ENCODE assay signal across 33 cellular contexts in the genomic region with DNA sequence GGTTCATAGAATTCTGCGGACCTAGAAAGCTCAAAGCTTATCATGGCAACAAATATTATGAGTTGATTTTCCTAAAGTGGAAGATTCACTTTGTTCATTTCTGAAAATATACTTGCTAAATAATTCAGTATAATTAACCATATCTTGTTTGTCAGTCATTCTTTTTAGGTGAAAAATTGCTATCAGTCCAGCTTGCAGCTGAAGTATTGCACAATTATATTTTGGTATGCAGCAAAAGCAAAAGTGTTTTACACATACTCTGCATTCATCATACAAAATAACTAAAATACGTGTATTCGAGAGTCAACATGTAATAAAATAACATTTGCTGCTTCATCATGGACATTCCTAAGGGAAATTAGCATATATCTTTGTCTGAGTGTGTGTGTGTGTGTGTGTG. TPM values are rescaled to one million over a fixed set of nuclear protein-coding genes. Genes with fewer than 3 reads are reported as not detected.
"Had no signal": no experiment of that assay in that cellular context is flagged by ENCODE, and none has a peak within 500 bp of the region (broad histone marks: within the 10 kb centered on the region; RNA-seq: fewer than 3 reads in every experiment).

No MANE protein-coding gene starts in this region.

- H3K4me1 ChIP-seq: foreskin keratinocyte, gastrocnemius medialis, heart left ventricle had no signal

- DNase-seq: activated CD4-positive, alpha-beta memory T cell treated with anti-CD3 and anti-CD28 coated beads for 36 hours; activated CD4-positive, alpha-beta T cell treated with anti-CD3 and anti-CD28 coated beads for 36 hours; activated CD4-positive, alpha-beta T cell treated with anti-CD3 and anti-CD28 coated beads, Interleukin-2, amount 10 ng/mL, durations not matched to agents 24 days and 14 days; activated CD4-positive, CD25-positive, alpha-beta regulatory T cell; activated CD4-positive, CD25-positive, alpha-beta regulatory T cell treated with anti-CD3 and anti-CD28 coated beads, Interleukin-2, amount 50 U/mL, for 72 hours; activated CD8-positive, alpha-beta memory T cell treated with anti-CD3 and anti-CD28 coated beads, Interleukin-2, amount 10 ng/mL, durations not matched to agents 7 days and 5 days; activated CD8-positive, alpha-beta memory T cell treated with anti-CD3 and anti-CD28 coated beads, Interleukin-2, amount 50 U/mL, for 4 hours; activated CD8-positive, alpha-beta T cell treated with anti-CD3 and anti-CD28 coated beads, Interleukin-2, amount 10 ng/mL, durations not matched to agents 7 days and 5 days; activated effector memory CD4-positive, alpha-beta T cell treated with anti-CD3 and anti-CD28 coated beads, Interleukin-2, amount 50 U/mL, for 16 hours; activated naive CD4-positive, alpha-beta T cell treated with anti-CD3 and anti-CD28 coated beads for 36 hours; activated naive CD8-positive, alpha-beta T cell treated with anti-CD3 and anti-CD28 coated beads for 36 hours; activated naive CD8-positive, alpha-beta T cell treated with anti-CD3 and anti-CD28 coated beads, Interleukin-2, amount 50 U/mL, for 24 hours; activated T-cell treated with anti-CD3 and anti-CD28 coated beads, Interleukin-2, amount 50 U/mL, for 1 hour; activated T-cell treated with anti-CD3 and anti-CD28 coated beads, Interleukin-2, amount 50 U/mL, for 48 hours; amniotic stem cell; anterior cingulate cortex; brain microvascular endothelial cell; dorsolateral prefrontal cortex; effector memory CD4-positive, alpha-beta T cell; endodermal cell; foreskin keratinocyte; gastrocnemius medialis; glutamatergic neuron; heart left ventricle; T-helper 2 cell had no signal

- ATAC-seq: activated CD4-positive, alpha-beta T cell treated with anti-CD3 and anti-CD28 coated beads for 36 hours; activated CD8-positive, alpha-beta memory T cell treated with anti-CD3 and anti-CD28 coated beads, Interleukin-2, amount 10 ng/mL, durations not matched to agents 7 days and 5 days; activated CD8-positive, alpha-beta T cell treated with anti-CD3 and anti-CD28 coated beads, Interleukin-2, amount 10 ng/mL, durations not matched to agents 7 days and 5 days; activated naive CD8-positive, alpha-beta T cell treated with anti-CD3 and anti-CD28 coated beads, Interleukin-2, amount 50 U/mL, for 24 hours; esophagus mucosa; foreskin keratinocyte; gastrocnemius medialis; heart left ventricle had no signal

- H3K27ac ChIP-seq: brain microvascular endothelial cell, coronary artery, dorsolateral prefrontal cortex, foreskin keratinocyte, gastrocnemius medialis, heart left ventricle had no signal

- FAIRE-seq: astrocyte, bronchial epithelial cell had no signal

- H3K4me3 ChIP-seq: coronary artery, dorsolateral prefrontal cortex, gastrocnemius medialis, heart left ventricle had no signal

- H3K27me3 ChIP-seq: brain microvascular endothelial cell, gastrocnemius medialis, heart left ventricle had no signal

- H3K36me3 ChIP-seq: brain microvascular endothelial cell, gastrocnemius medialis, heart left ventricle had no signal

- H3K9me3 ChIP-seq: gastrocnemius medialis, heart left ventricle had no signal

RNA-seq across cellular contexts. Expression of a gene that starts 24.8 kb away (rescaled TPM):
- total RNA-seq: activated CD4-positive, alpha-beta memory T cell treated with anti-CD3 and anti-CD28 coated beads for 36 hours; activated CD4-positive, alpha-beta T cell treated with anti-CD3 and anti-CD28 coated beads for 36 hours; activated CD4-positive, alpha-beta T cell treated with anti-CD3 and anti-CD28 coated beads, Interleukin-2, amount 10 ng/mL, durations not matched to agents 24 days and 14 days; activated CD8-positive, alpha-beta memory T cell treated with anti-CD3 and anti-CD28 coated beads for 36 hours; activated CD8-positive, alpha-beta memory T cell treated with anti-CD3 and anti-CD28 coated beads, Interleukin-2, amount 10 ng/mL, durations not matched to agents 7 days and 5 days; activated CD8-positive, alpha-beta T cell treated with anti-CD3 and anti-CD28 coated beads, Interleukin-2, amount 10 ng/mL, durations not matched to agents 7 days and 5 days; activated naive CD4-positive, alpha-beta T cell treated with anti-CD3 and anti-CD28 coated beads for 36 hours; activated naive CD8-positive, alpha-beta T cell treated with anti-CD3 and anti-CD28 coated beads for 36 hours; activated T-helper 1 cell treated with anti-CD3 and anti-CD28 coated beads, Interleukin-12 subunit alpha, Interleukin-12 subunit beta, Interleukin-2, Interleukin-4 antibody, amounts not matched to agents 30 ng/mL and 10 ng/mL and 1 ng/mL, durations not matched to agents 14 hours and 24 hours and 36 hours; activated T-helper 2 cell treated with anti-CD3 and anti-CD28 coated beads, Interferon-gamma antibody, Interleukin-2, Interleukin-4, amounts not matched to agents 10 μg/mL and 5 μg/mL and 100 μg/mL, durations not matched to agents 14 hours and 24 hours and 36 hours; bronchial epithelial cell; endodermal cell; esophagus mucosa; T-helper 1 cell treated with Interleukin-12 subunit alpha and Interleukin-12 subunit beta and Interleukin-4 antibody, amounts not matched to agents 30 ng/mL and 1 ng/mL, for 36 hours had no signal
